In genomic region chr18:3245185-3245564, GRCh38 we compare ENCODE assay signal across 8 cellular contexts. TPM values are rescaled to one million over a fixed set of nuclear protein-coding genes. Genes with fewer than 3 reads are reported as not detected.
A peak's percentile ranks its signal among the peaks of the same experiment; 100 is the strongest.
DNase-seq lines count a peak whose midpoint lies in the region; ATAC-seq and TF ChIP-seq lines count a peak whose summit lies in the region.

No MANE protein-coding gene starts in this region.

- H3K18ac ChIP-seq in neuronal stem cell (ENCODE audit: low read length): no peak overlapping the region

- no peak overlapping the region for H3K23ac ChIP-seq in neuronal stem cell (ENCODE audit: low read depth, low read length, poor library complexity)

- peaks cover 0 to 12% of the 10 kb centered on the region in 2 donors for H3K36me3 ChIP-seq in neuronal stem cell (replicated peaks in 1 of 2; ENCODE audit: control insufficient read depth in 2 of 2, insufficient read depth in 2 of 2, low read length in 2 of 2)

- no peaks in the 10 kb centered on the region for H3K27me3 ChIP-seq in neuronal stem cell (ENCODE audit: control insufficient read depth in 3 of 3, insufficient read depth in 3 of 3, low read depth in 1 of 3, low read length in 3 of 3)

- CTCF ChIA-PET in activated CD8-positive, alpha-beta memory T cell treated with anti-CD3 and anti-CD28 coated beads, Interleukin-2, amount 10 ng/mL, durations not matched to agents 7 days and 5 days (lab: Charles Lee): interaction anchor here (0.9 to 4.9 kb wide), 16 partner anchors 11 to 313 kb away, joined by 3 to 40 read pairs (median 6); no protein-coding TSS in a partner anchor
- CTCF ChIA-PET in T-cell (lab: Charles Lee): interaction anchor here (0.6 to 3.6 kb wide), 11 partner anchors 19 to 315 kb away, joined by 3 to 25 read pairs (median 5); partner anchors contain the start of gene MYOM1 (in 1 of the 2)

- peaks cover 0 to 3% of the 10 kb centered on the region in 2 donors for H3K4me1 ChIP-seq in neuronal stem cell (ENCODE audit: control insufficient read depth in 2 of 2, insufficient read depth in 1 of 2, low read depth in 1 of 2, low read length in 2 of 2)

- no peak overlapping the region for H4K8ac ChIP-seq in neuronal stem cell (ENCODE audit: low read depth, low read length)

- H3K4me3 Mint-ChIP-seq in activated CD8-positive, alpha-beta memory T cell treated with anti-CD3 and anti-CD28 coated beads, Interleukin-2, amount 10 ng/mL, durations not matched to agents 7 days and 5 days: peak overlapping the region; percentile 92
- peak overlapping the region; percentile 62 to 98 (median 97) for H3K4me3 Mint-ChIP-seq in T-cell
- peak overlapping the region; percentile 63 to 87 for H3K4me3 Mint-ChIP-seq in stimulated activated naive CD8-positive, alpha-beta T cell treated with anti-CD3 and anti-CD28 coated beads, Interleukin-15, amount 100 ng/mL, for 72 hours

- no peak overlapping the region for H3K27ac ChIP-seq in neuronal stem cell (replicated peaks; ENCODE audit: low read length)

- no peak overlapping the region for H2BK15ac ChIP-seq in neuronal stem cell (ENCODE audit: low read length)

- H2BK12ac ChIP-seq in neuronal stem cell (ENCODE audit: low read length): no peak overlapping the region

- peaks cover 4% of the 10 kb centered on the region for H3K27me3 Mint-ChIP-seq in activated CD8-positive, alpha-beta memory T cell treated with anti-CD3 and anti-CD28 coated beads, Interleukin-2, amount 10 ng/mL, durations not matched to agents 7 days and 5 days
- H3K27me3 Mint-ChIP-seq in T-cell: no peaks in the 10 kb centered on the region
- H3K27me3 Mint-ChIP-seq in stimulated activated naive CD8-positive, alpha-beta T cell treated with anti-CD3 and anti-CD28 coated beads, Interleukin-15, amount 100 ng/mL, for 72 hours: no peaks in the 10 kb centered on the region

- DNase-seq in activated CD8-positive, alpha-beta memory T cell treated with anti-CD3 and anti-CD28 coated beads, Interleukin-2, amount 10 ng/mL, durations not matched to agents 7 days and 5 days: no peak
- DNase-seq in activated CD8-positive, alpha-beta memory T cell treated with anti-CD3 and anti-CD28 coated beads, Interleukin-2, amount 50 U/mL, for 48 hours: no peak
- DNase-seq in T-cell (no peak), fibroblast of pulmonary artery (ENCODE audit: low read depth) (no peak), neuronal stem cell (ENCODE audit: low spot score) (no peak), SHP77 treated with DMSO at 0.1 percent for 48 hours (lab: John Stamatoyannopoulos, UW) (no peak), SK-N-DZ (ENCODE audit: low spot score) (no peak)
- no peak for DNase-seq in stimulated activated naive CD8-positive, alpha-beta T cell treated with anti-CD3 and anti-CD28 coated beads, Interleukin-15, amount 100 ng/mL, for 72 hours

- no peak overlapping the region for H2AK5ac ChIP-seq in neuronal stem cell (ENCODE audit: low read depth, low read length)

- no peak overlapping the region for H3K4ac ChIP-seq in neuronal stem cell (ENCODE audit: low read length)

- H3K27ac Mint-ChIP-seq in activated CD8-positive, alpha-beta memory T cell treated with anti-CD3 and anti-CD28 coated beads, Interleukin-2, amount 10 ng/mL, durations not matched to agents 7 days and 5 days: peak overlapping the region; percentile 99
- peak overlapping the region; percentile 89 to 93 for H3K27ac Mint-ChIP-seq in T-cell
- H3K27ac Mint-ChIP-seq in stimulated activated naive CD8-positive, alpha-beta T cell treated with anti-CD3 and anti-CD28 coated beads, Interleukin-15, amount 100 ng/mL, for 72 hours: no peak overlapping the region

- no peak overlapping the region for H2BK5ac ChIP-seq in neuronal stem cell (ENCODE audit: low read length)

- H3K9me3 ChIP-seq in neuronal stem cell (replicated peaks in 1 of 2; ENCODE audit: control insufficient read depth in 2 of 2, insufficient read depth in 1 of 2, low read depth in 1 of 2, low read length in 2 of 2): peaks cover 4 to 19% of the 10 kb centered on the region in 2 donors

- peak overlapping the region; percentile 91 for H3K4me3 ChIP-seq in fibroblast of pulmonary artery (replicated peaks; ENCODE audit: low read depth, low read length)
- no peak overlapping the region for H3K4me3 ChIP-seq in neuronal stem cell (ENCODE audit: low read length in 2 of 2)

- ATAC-seq in activated CD8-positive, alpha-beta memory T cell treated with anti-CD3 and anti-CD28 coated beads, Interleukin-2, amount 10 ng/mL, durations not matched to agents 7 days and 5 days: no peak
- no peak for ATAC-seq in T-cell (replicated peaks in 1 of 4)
- ATAC-seq in stimulated activated naive CD8-positive, alpha-beta T cell treated with anti-CD3 and anti-CD28 coated beads, Interleukin-15, amount 100 ng/mL, for 72 hours: no peak

- H3K36me3 Mint-ChIP-seq in activated CD8-positive, alpha-beta memory T cell treated with anti-CD3 and anti-CD28 coated beads, Interleukin-2, amount 10 ng/mL, durations not matched to agents 7 days and 5 days: peaks cover 46% of the 10 kb centered on the region
- peaks cover 22% of the 10 kb centered on the region for H3K36me3 Mint-ChIP-seq in T-cell

- peaks cover 5% of the 10 kb centered on the region for H3K79me1 ChIP-seq in neuronal stem cell (ENCODE audit: low read depth, low read length)

- peaks cover 11% of the 10 kb centered on the region for H3K9me3 Mint-ChIP-seq in activated CD8-positive, alpha-beta memory T cell treated with anti-CD3 and anti-CD28 coated beads, Interleukin-2, amount 10 ng/mL, durations not matched to agents 7 days and 5 days (ENCODE audit: low read depth)
- H3K9me3 Mint-ChIP-seq in T-cell: peaks cover 0 to 16% (median 12%) of the 10 kb centered on the region in 3 donors
- H3K9me3 Mint-ChIP-seq in stimulated activated naive CD8-positive, alpha-beta T cell treated with anti-CD3 and anti-CD28 coated beads, Interleukin-15, amount 100 ng/mL, for 72 hours: peaks cover 8 to 16% of the 10 kb centered on the region in 2 donors

- no peak overlapping the region for H3K9ac ChIP-seq in neuronal stem cell (ENCODE audit: low read depth, low read length, poor library complexity)

- no peak for TF ChIP-seq CTCF in fibroblast of pulmonary artery (IDR thresholded peaks at IDR 0.05; ENCODE audit: low read length, missing control alignments)

- H2BK120ac ChIP-seq in neuronal stem cell (ENCODE audit: low read depth, low read length): no peak overlapping the region

- POLR2A ChIA-PET in T-cell (lab: Charles Lee): interaction anchor here in 1 of 2 donors (1.5 kb wide), 1 partner anchor 32 kb away, joined by 7 read pairs; no protein-coding TSS in a partner anchor

- no peak overlapping the region for H4K91ac ChIP-seq in neuronal stem cell (ENCODE audit: low read depth, low read length, poor library complexity)

- no CpG with 5 or more reads among the region's 1 CpG for WGBS in neuronal stem cell (ENCODE audit: extremely low coverage in 2 of 2, insufficient read length in 2 of 2, insufficient replicate concordance in 1 of 2), 2 donors

- no peak overlapping the region for H2AFZ ChIP-seq in neuronal stem cell (ENCODE audit: low read length)

- H3K4me2 ChIP-seq in neuronal stem cell (ENCODE audit: insufficient read depth, low read length, poor library complexity, severe bottlenecking): no peak overlapping the region

- H3K14ac ChIP-seq in neuronal stem cell (ENCODE audit: low read length): no peak overlapping the region

- H3K4me1 Mint-ChIP-seq in activated CD8-positive, alpha-beta memory T cell treated with anti-CD3 and anti-CD28 coated beads, Interleukin-2, amount 10 ng/mL, durations not matched to agents 7 days and 5 days: peaks cover 18% of the 10 kb centered on the region
- peaks cover 31 to 43% (median 32%) of the 10 kb centered on the region in 3 donors for H3K4me1 Mint-ChIP-seq in T-cell
- H3K4me1 Mint-ChIP-seq in stimulated activated naive CD8-positive, alpha-beta T cell treated with anti-CD3 and anti-CD28 coated beads, Interleukin-15, amount 100 ng/mL, for 72 hours: peaks cover 22% of the 10 kb centered on the region

RNA-seq across cellular contexts. Expression of gene MYL12A, which starts 2.4 kb away (rescaled TPM):
- total RNA-seq in activated CD8-positive, alpha-beta memory T cell treated with anti-CD3 and anti-CD28 coated beads, Interleukin-2, amount 10 ng/mL, durations not matched to agents 7 days and 5 days: 100 to 1,000 TPM; 722 to 787 TPM
- 100 to 1,000 TPM; 390 to 456 (median 437) TPM for total RNA-seq in T-cell
- polyA plus RNA-seq in neuronal stem cell (2013, experiment 1 of 2): 183 TPM
- polyA plus RNA-seq in neuronal stem cell (2013, experiment 2 of 2): 185 TPM
- polyA plus RNA-seq in SK-N-DZ (2014; cell fraction: cytosol; rRNA removed): 113 and 122 TPM in 2 replicates
- polyA plus RNA-seq in SK-N-DZ (2014; cell fraction: nucleus; rRNA removed): 67.1 and 86.3 TPM in 2 replicates

RNA-seq across cellular contexts. Expression of gene MYL12B, which starts 16.8 kb away (rescaled TPM):
- total RNA-seq in activated CD8-positive, alpha-beta memory T cell treated with anti-CD3 and anti-CD28 coated beads, Interleukin-2, amount 10 ng/mL, durations not matched to agents 7 days and 5 days: 100 to 1,000 TPM; 313 to 322 TPM
- 100 to 1,000 TPM; 159 to 241 (median 206) TPM for total RNA-seq in T-cell
- polyA plus RNA-seq in neuronal stem cell (2013, experiment 1 of 2): 132 TPM
- 130 TPM for polyA plus RNA-seq in neuronal stem cell (2013, experiment 2 of 2)
- 192 and 227 TPM in 2 replicates for polyA plus RNA-seq in SK-N-DZ (2014; cell fraction: cytosol; rRNA removed)
- 87.8 and 109 TPM in 2 replicates for polyA plus RNA-seq in SK-N-DZ (2014; cell fraction: nucleus; rRNA removed)

RNA-seq across cellular contexts. Expression of gene MYOM1, which starts 25.4 kb away (rescaled TPM):
- 1 to 10 TPM; 1.6 to 3.8 TPM for total RNA-seq in activated CD8-positive, alpha-beta memory T cell treated with anti-CD3 and anti-CD28 coated beads, Interleukin-2, amount 10 ng/mL, durations not matched to agents 7 days and 5 days
- 1 to 10 TPM in 4 of 5 donors, under 1 TPM in 1; 0.98 to 7.0 (median 1.9) TPM for total RNA-seq in T-cell
- 0.42 TPM for polyA plus RNA-seq in neuronal stem cell (2013, experiment 1 of 2)
- 0.46 TPM for polyA plus RNA-seq in neuronal stem cell (2013, experiment 2 of 2)
- 0.05 TPM in 2 replicates for polyA plus RNA-seq in SK-N-DZ (2014; cell fraction: cytosol; rRNA removed)
- polyA plus RNA-seq in SK-N-DZ (2014; cell fraction: nucleus; rRNA removed): 0.12 and 0.25 TPM in 2 replicates

Comparison
In these comparisons a context has a peak if more than half of its experiments do, and no peak if none do; other contexts are left out.
1. H3K27ac Mint-ChIP-seq: peak in activated CD8-positive, alpha-beta memory T cell treated with anti-CD3 and anti-CD28 coated beads, Interleukin-2, amount 10 ng/mL, durations not matched to agents 7 days and 5 days (single experiment) and T-cell (2 of 2); none in stimulated activated naive CD8-positive, alpha-beta T cell treated with anti-CD3 and anti-CD28 coated beads, Interleukin-15, amount 100 ng/mL, for 72 hours (0 of 2).
2. Peak in every context shown above with its lines, with median percentiles within 50 percentile points of each other: H3K4me3 Mint-ChIP-seq.